ENCODE assay signal across 8 cellular contexts in genomic region chr2:12231288-12231687, GRCh38.
"Had no signal": no experiment of that assay in that cellular context is flagged by ENCODE, and none has a peak within 500 bp of the region (broad histone marks: within the 10 kb centered on the region; RNA-seq: fewer than 3 reads in every experiment).

No MANE protein-coding gene starts in this region.

- H2AFZ ChIP-seq: GM23248 had no signal

- H3K9me3 Mint-ChIP-seq: HFFc6 had no signal

- H3K36me3 ChIP-seq: HAP-1 had no signal

- H3K27ac ChIP-seq: GM23248 had no signal

- H3K9me3 ChIP-seq: HAP-1 had no signal

- DNase-seq: GM23248, GOT3, H7, HFFc6, IMR-90 had no signal

- H3K27ac Mint-ChIP-seq: HFFc6 had no signal

- H3K4me1 ChIP-seq: HAP-1 had no signal

- H3K4me3 Mint-ChIP-seq: HFFc6 had no signal

- ATAC-seq: HCT116, K562 had no signal

- H3K9ac ChIP-seq: GM23248 had no signal

- H3K4me3 ChIP-seq: GM23248, HAP-1, K562 had no signal
